ENCODE assay signal across 8 cellular contexts in the genomic region with DNA sequence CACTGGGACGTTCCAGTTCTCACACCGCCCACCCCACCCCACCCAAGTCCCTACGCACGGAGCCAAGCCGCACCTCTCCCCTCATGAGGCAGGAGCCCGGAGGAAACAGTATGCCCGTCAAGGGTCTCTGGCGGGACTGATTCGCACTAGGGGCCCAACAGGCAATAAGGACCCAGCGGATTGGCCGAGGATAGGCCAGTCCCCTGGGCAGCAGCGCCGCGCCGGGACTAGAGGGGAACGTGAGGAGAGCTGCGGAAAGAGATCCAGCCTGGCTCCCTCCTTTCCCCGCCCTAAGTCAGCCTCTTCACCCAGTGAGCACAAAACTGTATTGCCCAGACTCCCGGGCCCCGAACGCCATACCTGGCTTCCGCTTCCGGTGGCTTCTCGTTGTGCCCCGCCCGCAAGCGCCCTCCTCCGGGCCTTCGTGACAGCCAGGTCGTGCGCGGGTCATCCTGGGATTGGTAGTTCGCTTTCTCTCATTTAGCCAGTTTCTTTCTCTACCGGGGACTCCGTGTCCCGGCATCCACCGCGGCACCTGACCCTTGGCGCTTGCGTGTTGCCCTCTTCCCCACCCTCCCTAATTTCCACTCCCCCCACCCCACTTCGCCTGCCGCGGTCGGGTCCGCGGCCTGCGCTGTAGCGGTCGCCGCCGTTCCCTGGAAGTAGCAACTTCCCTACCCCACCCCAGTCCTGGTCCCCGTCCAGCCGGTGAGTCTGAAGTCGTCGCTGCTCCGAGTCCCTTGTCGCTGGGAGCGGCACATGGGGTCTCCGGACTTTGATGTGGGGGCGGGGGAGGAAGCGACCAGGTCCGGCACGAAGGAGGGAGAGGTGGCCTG. TPM values are rescaled to one million over a fixed set of nuclear protein-coding genes. Genes with fewer than 3 reads are reported as not detected.
DNase-seq lines count a peak whose midpoint lies in the region; ATAC-seq and TF ChIP-seq lines count a peak whose summit lies in the region.

A gene (plus strand): TSS at position 580 of the 836 bp plus-strand sequence. CDS start 752 bp downstream, outside the sequence.

- peaks cover 78% of the 10 kb centered on the region for H3K36me3 Mint-ChIP-seq in activated naive CD8-positive, alpha-beta T cell treated with anti-CD3 and anti-CD28 coated beads, Interleukin-2, amount 50 U/mL, for 24 hours (ENCODE audit: low read depth)
- peaks cover 23% of the 10 kb centered on the region for H3K36me3 Mint-ChIP-seq in type B pancreatic cell

- no peaks in the 10 kb centered on the region for H3K9me3 ChIP-seq in cardiac muscle cell (ENCODE audit: low read depth)

- H3K27me3 ChIP-seq in cardiac muscle cell, result no peaks in the 10 kb centered on the region

- peak within 1 kb of the TSS; percentile 94 for H3K4me3 ChIP-seq in cardiac muscle cell

- peak; percentile 19 for TF ChIP-seq CTCF in GM12873 (IDR thresholded peaks at IDR 0.05; ENCODE audit: insufficient read depth, low read depth, low read length, missing control alignments)
- TF ChIP-seq CTCF in cardiac muscle cell (IDR thresholded peaks at IDR 0.05; ENCODE audit: low read depth, low read length), result no peak
- no peak for TF ChIP-seq CTCF in type B pancreatic cell (conservative IDR thresholded peaks at IDR 0.05)

- DNase-seq in NCI-H1417 treated with DMSO at 0.1 percent for 48 hours (lab: John Stamatoyannopoulos, UW) (peak; percentile 92), SW480 (ENCODE audit: low spot score) (peak; percentile 96), cardiac muscle cell (ENCODE audit: low read depth in 1 of 2, low spot score in 1 of 2) (peak; percentile 98), pons (ENCODE audit: low spot score) (peak; percentile 98), type B pancreatic cell (ENCODE audit: extremely low spot score, unreplicated experiment) (peak; percentile 97)
- DNase-seq in activated naive CD8-positive, alpha-beta T cell treated with anti-CD3 and anti-CD28 coated beads, Interleukin-2, amount 50 U/mL, for 24 hours, result peak; percentile 98

- H3K4me1 Mint-ChIP-seq in activated naive CD8-positive, alpha-beta T cell treated with anti-CD3 and anti-CD28 coated beads, Interleukin-2, amount 50 U/mL, for 24 hours, result peaks cover 60% of the 10 kb centered on the region
- H3K4me1 Mint-ChIP-seq in type B pancreatic cell (ENCODE audit: unreplicated experiment), result peaks cover 46% of the 10 kb centered on the region

- peak; percentile 84 for ATAC-seq in HG02763 (IDR thresholded peaks at IDR 0.05; ENCODE audit: unreplicated experiment)
- ATAC-seq in activated naive CD8-positive, alpha-beta T cell treated with anti-CD3 and anti-CD28 coated beads, Interleukin-2, amount 50 U/mL, for 24 hours, result peak; percentile 85

- H3K4me3 Mint-ChIP-seq in activated naive CD8-positive, alpha-beta T cell treated with anti-CD3 and anti-CD28 coated beads, Interleukin-2, amount 50 U/mL, for 24 hours, result peak within 1 kb of the TSS; percentile 98
- H3K4me3 Mint-ChIP-seq in type B pancreatic cell, result peak within 1 kb of the TSS; percentile 99

- H3K9me3 Mint-ChIP-seq in activated naive CD8-positive, alpha-beta T cell treated with anti-CD3 and anti-CD28 coated beads, Interleukin-2, amount 50 U/mL, for 24 hours, result no peaks in the 10 kb centered on the region
- no peaks in the 10 kb centered on the region for H3K9me3 Mint-ChIP-seq in type B pancreatic cell

- peaks cover 12% of the 10 kb centered on the region for H3K4me1 ChIP-seq in cardiac muscle cell (ENCODE audit: low read depth)

- H3K27me3 Mint-ChIP-seq in activated naive CD8-positive, alpha-beta T cell treated with anti-CD3 and anti-CD28 coated beads, Interleukin-2, amount 50 U/mL, for 24 hours, result peaks cover 2% of the 10 kb centered on the region
- H3K27me3 Mint-ChIP-seq in type B pancreatic cell, result no peaks in the 10 kb centered on the region

- H3K27ac ChIP-seq in cardiac muscle cell, result peak within 1 kb of the TSS; percentile 95

- peak within 1 kb of the TSS; percentile 98 for H3K27ac Mint-ChIP-seq in activated naive CD8-positive, alpha-beta T cell treated with anti-CD3 and anti-CD28 coated beads, Interleukin-2, amount 50 U/mL, for 24 hours
- peak within 1 kb of the TSS; percentile 99 for H3K27ac Mint-ChIP-seq in type B pancreatic cell

- H3K36me3 ChIP-seq in cardiac muscle cell, result peaks cover 38% of the 10 kb centered on the region

RNA-seq across cellular contexts. Expression of the gene that starts here (rescaled TPM):
- 310 and 375 TPM in 2 replicates for total RNA-seq in cardiac muscle cell
- polyA plus RNA-seq in cardiac muscle cell, result 277 and 280 TPM in 2 replicates
- 142 and 175 TPM in 2 replicates for total RNA-seq in type B pancreatic cell (ENCODE audit: low replicate concordance)

Comparison
In these comparisons a context has a peak if more than half of its experiments do, and no peak if none do; other contexts are left out.
1. Peak in every context shown above with its lines: DNase-seq, ATAC-seq, H3K4me3 ChIP-seq and H3K27ac ChIP-seq.